ENCODE assay signal across 8 cellular contexts in the genomic region with DNA sequence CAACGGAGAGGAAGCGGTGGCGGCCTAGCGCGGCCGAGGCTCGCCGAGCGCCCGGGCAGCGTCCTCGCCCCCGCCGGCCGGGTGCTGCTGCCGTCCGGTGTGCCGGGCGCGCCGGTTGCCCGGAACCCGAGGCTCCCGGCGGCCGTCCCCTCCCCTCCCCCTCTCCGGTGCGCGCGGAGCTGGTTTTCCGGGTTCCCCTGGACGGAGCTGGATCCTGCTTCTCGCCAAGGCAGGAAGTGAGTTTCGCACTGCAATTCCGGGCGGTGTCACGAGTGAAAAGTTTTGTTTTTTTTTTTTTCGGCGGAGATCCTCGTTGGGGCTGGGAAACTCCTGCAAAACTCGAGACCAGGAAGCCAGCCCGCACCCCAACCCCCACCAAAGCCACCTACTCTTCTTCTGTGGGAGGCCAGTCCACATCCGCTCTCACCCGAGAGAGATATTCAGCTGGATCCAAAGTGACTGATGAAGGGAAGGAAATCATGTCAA. TPM values are rescaled to one million over a fixed set of nuclear protein-coding genes. Genes with fewer than 3 reads are reported as not detected.
DNase-seq lines count a peak whose midpoint lies in the region; TF ChIP-seq lines count a peak whose summit lies in the region.

A gene with protein sequence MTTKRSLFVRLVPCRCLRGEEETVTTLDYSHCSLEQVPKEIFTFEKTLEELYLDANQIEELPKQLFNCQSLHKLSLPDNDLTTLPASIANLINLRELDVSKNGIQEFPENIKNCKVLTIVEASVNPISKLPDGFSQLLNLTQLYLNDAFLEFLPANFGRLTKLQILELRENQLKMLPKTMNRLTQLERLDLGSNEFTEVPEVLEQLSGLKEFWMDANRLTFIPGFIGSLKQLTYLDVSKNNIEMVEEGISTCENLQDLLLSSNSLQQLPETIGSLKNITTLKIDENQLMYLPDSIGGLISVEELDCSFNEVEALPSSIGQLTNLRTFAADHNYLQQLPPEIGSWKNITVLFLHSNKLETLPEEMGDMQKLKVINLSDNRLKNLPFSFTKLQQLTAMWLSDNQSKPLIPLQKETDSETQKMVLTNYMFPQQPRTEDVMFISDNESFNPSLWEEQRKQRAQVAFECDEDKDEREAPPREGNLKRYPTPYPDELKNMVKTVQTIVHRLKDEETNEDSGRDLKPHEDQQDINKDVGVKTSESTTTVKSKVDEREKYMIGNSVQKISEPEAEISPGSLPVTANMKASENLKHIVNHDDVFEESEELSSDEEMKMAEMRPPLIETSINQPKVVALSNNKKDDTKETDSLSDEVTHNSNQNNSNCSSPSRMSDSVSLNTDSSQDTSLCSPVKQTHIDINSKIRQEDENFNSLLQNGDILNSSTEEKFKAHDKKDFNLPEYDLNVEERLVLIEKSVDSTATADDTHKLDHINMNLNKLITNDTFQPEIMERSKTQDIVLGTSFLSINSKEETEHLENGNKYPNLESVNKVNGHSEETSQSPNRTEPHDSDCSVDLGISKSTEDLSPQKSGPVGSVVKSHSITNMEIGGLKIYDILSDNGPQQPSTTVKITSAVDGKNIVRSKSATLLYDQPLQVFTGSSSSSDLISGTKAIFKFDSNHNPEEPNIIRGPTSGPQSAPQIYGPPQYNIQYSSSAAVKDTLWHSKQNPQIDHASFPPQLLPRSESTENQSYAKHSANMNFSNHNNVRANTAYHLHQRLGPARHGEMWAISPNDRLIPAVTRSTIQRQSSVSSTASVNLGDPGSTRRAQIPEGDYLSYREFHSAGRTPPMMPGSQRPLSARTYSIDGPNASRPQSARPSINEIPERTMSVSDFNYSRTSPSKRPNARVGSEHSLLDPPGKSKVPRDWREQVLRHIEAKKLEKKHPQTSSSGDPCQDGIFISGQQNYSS (N-terminal part only) (plus strand): TSS at position 300 of the 486 bp plus-strand sequence. CDS start 66,144 bp downstream, outside the sequence.

- BruUV-seq in MCF 10A (replicated peaks; lab: Mats Ljungman, UMichigan) = no TSS peak

- peaks cover 28% of the 10 kb centered on the region for H3K4me1 Mint-ChIP-seq in MCF 10A (ENCODE audit: insufficient read depth, unreplicated experiment)

- H4K20me1 ChIP-seq in MM.1S (ENCODE audit: insufficient read depth, low read length) = no peaks in the 10 kb centered on the region

- peaks cover 27% of the 10 kb centered on the region for H3F3A ChIP-seq in MM.1S (ENCODE audit: insufficient read depth, low read length)

- DNase-seq in GM04504 (ENCODE audit: low read depth) = peak; percentile 79
- DNase-seq in HAP-1 (ENCODE audit: low spot score in 2 of 2) = peak; percentile 41 to 75
- peak; percentile 53 for DNase-seq in MM.1S
- DNase-seq in MCF 10A (ENCODE audit: unreplicated experiment) = peak; percentile 71
- no peak for DNase-seq in T1000 (lab: John Stamatoyannopoulos, UW)

- no peaks in the 10 kb centered on the region for H3K27me3 Mint-ChIP-seq in MCF 10A (ENCODE audit: insufficient read depth, unreplicated experiment)

- H3K9me3 ChIP-seq in HAP-1 (no peaks in the 10 kb centered on the region), MM.1S (replicated peaks; ENCODE audit: insufficient read depth, low read length) (no peaks in the 10 kb centered on the region), iPS-18a (ENCODE audit: control insufficient read depth, low read depth, low read length) (no peaks in the 10 kb centered on the region)

- H3K4me1 ChIP-seq in HAP-1 = peaks cover 12% of the 10 kb centered on the region; the same call in 1 of the 2 replicates
- H3K4me1 ChIP-seq in MM.1S (ENCODE audit: low read length) = peaks cover 12% of the 10 kb centered on the region
- peaks cover 22% of the 10 kb centered on the region for H3K4me1 ChIP-seq in iPS-18a (ENCODE audit: control insufficient read depth, low read depth, low read length)

- POLR2A ChIA-PET in MCF 10A (lab: Yijun Ruan, JAX) = interaction anchor here (0.6 to 6.7 kb wide), 35 partner anchors 9 to 314 kb away, joined by 3 to 65 read pairs (median 4); partner anchors contain the start of genes NLN, SGTB, SREK1 and TRIM23

- H3K9me2 ChIP-seq in MM.1S (replicated peaks; ENCODE audit: insufficient read depth, low read length) = no peaks in the 10 kb centered on the region

- no peak for TF ChIP-seq CTCF in MM.1S (IDR thresholded peaks at IDR 0.05; ENCODE audit: low read length)
- no peak for TF ChIP-seq CTCF in VCaP (conservative IDR thresholded peaks at IDR 0.05)
- TF ChIP-seq CTCF in MCF 10A (IDR thresholded peaks at IDR 0.05; ENCODE audit: unreplicated experiment) = no peak

- peak within 1 kb of the TSS; percentile 92 for H3K27ac Mint-ChIP-seq in MCF 10A (ENCODE audit: low read depth, unreplicated experiment)

- intact Hi-C loops in MCF 10A (cut with micrococcal nuclease) = loop anchor here (2.0 to 5.0 kb wide), 5 partner anchors 86 to 218 kb away; partner anchors contain the start of genes NLN, SGTB and SREK1

- H3K9me3 Mint-ChIP-seq in MCF 10A (ENCODE audit: unreplicated experiment) = no peaks in the 10 kb centered on the region

- peak within 1 kb of the TSS; percentile 94 for H2AFZ ChIP-seq in MM.1S (ENCODE audit: low read length)

- CTCF ChIA-PET in MCF 10A (lab: Yijun Ruan, JAX) = interaction anchor here (0.5 to 1.4 kb wide), 6 partner anchors 10 to 1404 kb away, joined by 3 to 4 read pairs (median 3); no protein-coding TSS in a partner anchor

- peak within 1 kb of the TSS; percentile 81 for H3K4me3 Mint-ChIP-seq in MCF 10A (ENCODE audit: unreplicated experiment)

- H3K27me3 ChIP-seq in HAP-1 (ENCODE audit: low read depth) = no peaks in the 10 kb centered on the region
- 0 out of 2 replicates have a peak, but pooled peaks cover 6% of the 10 kb centered on the region for H3K27me3 ChIP-seq in MM.1S (replicated peaks; ENCODE audit: insufficient read depth, low read length)
- H3K27me3 ChIP-seq in iPS-18a (ENCODE audit: control insufficient read depth, insufficient read depth, low read length) = peaks cover 20% of the 10 kb centered on the region

- in situ Hi-C loops in HAP-1 (cut with MboI; ENCODE audit: low sequenced_read_pairs) = no loop called here

- peaks cover 18% of the 10 kb centered on the region for H3K36me3 Mint-ChIP-seq in MCF 10A (ENCODE audit: insufficient read depth, unreplicated experiment)

- H3K27ac ChIP-seq in MM.1S (ENCODE audit: low read length) (peak within 1 kb of the TSS; percentile 95), VCaP (peak within 1 kb of the TSS; percentile 98), iPS-18a (ENCODE audit: low read length) (peak within 1 kb of the TSS; percentile 69), skin epidermis (peak within 1 kb of the TSS; percentile 98 to 100 (median 99))

- peaks cover 51% of the 10 kb centered on the region for H3K79me2 ChIP-seq in MM.1S (ENCODE audit: low read length)

- peak within 1 kb of the TSS; percentile 83 for H3K4me3 ChIP-seq in HAP-1
- peak within 1 kb of the TSS; percentile 86 for H3K4me3 ChIP-seq in MM.1S (ENCODE audit: low read length)
- H3K4me3 ChIP-seq in iPS-18a (ENCODE audit: low read length) = peak within 1 kb of the TSS; percentile 91
- peak within 1 kb of the TSS; percentile 56 to 98 (median 67) for H3K4me3 ChIP-seq in skin epidermis

- H3K4me2 ChIP-seq in MM.1S (ENCODE audit: low read depth, low read length) = peak within 1 kb of the TSS; percentile 89

- H3K9ac ChIP-seq in MM.1S (ENCODE audit: low read length) (peak within 1 kb of the TSS; percentile 89), iPS-18a (ENCODE audit: low read length) (peak within 1 kb of the TSS; percentile 95)

- H3K36me3 ChIP-seq in HAP-1 (replicated peaks) = no peaks in the 10 kb centered on the region
- H3K36me3 ChIP-seq in MM.1S (replicated peaks; ENCODE audit: insufficient read depth, low read length) = no peaks in the 10 kb centered on the region
- no peaks in the 10 kb centered on the region for H3K36me3 ChIP-seq in iPS-18a (ENCODE audit: control insufficient read depth, low read depth, low read length)

RNA-seq across cellular contexts. Expression of the gene that starts here (rescaled TPM):
- total RNA-seq in MCF 10A (2022) = 69.2 and 71.3 TPM in 2 replicates
